ENCODE assay signal across 8 cellular contexts in the genomic region with DNA sequence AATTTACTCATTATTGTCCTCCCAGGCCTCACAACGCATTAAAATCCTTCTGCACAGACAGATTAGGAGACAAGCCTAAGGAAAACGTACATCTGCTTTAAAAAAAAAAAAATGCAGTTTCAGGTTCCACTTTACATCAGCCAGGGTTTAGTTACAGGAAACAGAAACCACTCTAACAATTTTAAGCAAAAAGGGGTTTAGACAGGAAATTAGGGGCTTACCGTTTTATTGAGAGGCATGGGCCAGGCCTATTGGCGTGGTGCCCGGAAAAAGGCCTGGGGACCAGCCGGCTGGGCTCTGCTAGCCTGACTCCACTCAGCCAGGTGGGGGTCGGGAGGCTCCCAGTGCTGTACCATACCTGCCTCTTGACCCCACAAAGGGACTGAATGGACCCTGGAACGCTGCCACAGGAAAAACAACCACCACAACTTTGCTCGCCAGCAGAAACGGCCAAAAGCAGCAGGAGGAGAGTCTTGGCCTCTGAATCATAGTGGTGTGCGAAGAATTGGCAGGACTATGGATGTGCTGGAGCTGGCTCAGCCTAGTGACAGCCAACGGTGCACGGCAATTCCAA.
A peak's percentile ranks its signal among the peaks of the same experiment; 100 is the strongest.
DNase-seq lines count a peak whose midpoint lies in the region; ATAC-seq and TF ChIP-seq lines count a peak whose summit lies in the region.

No MANE protein-coding gene starts in this region.

- TF ChIP-seq CTCF in KMS-11 (conservative IDR thresholded peaks at IDR 0.05; ENCODE audit: low read depth, low read length) (no peak), SK-N-SH (IDR thresholded peaks at IDR 0.05) (no peak), astrocyte of the spinal cord (IDR thresholded peaks at IDR 0.05; ENCODE audit: low read depth, low read length) (no peak)

- TF ChIP-seq EP300 in SK-N-SH (IDR thresholded peaks at IDR 0.05; ENCODE audit: borderline replicate concordance in 1 of 2, low read depth in 1 of 2, low read length in 1 of 2): peak; percentile 72 to 89

- DNase-seq in GM04504 (ENCODE audit: low read depth) (peak; percentile 92), SK-N-SH (peak; percentile 90), astrocyte of the spinal cord (ENCODE audit: low read depth, low spot score) (peak; percentile 99), left colon (peak; percentile 52 to 62)
- peak; percentile 37 to 52 for DNase-seq in stimulated activated CD4-positive, alpha-beta T cell treated with anti-CD3 and anti-CD28 coated beads, Interleukin-4, amount 100 ng/mL, for 4 hours
- no peak for DNase-seq in effector CD4-positive, alpha-beta T cell

- intact Hi-C loops in left colon (cut with DNase I, micrococcal nuclease): no loop called here

- peaks cover 45% of the 10 kb centered on the region for H3F3A ChIP-seq in SK-N-SH (replicated peaks; ENCODE audit: insufficient read depth)

- H3K36me3 ChIP-seq in KMS-11 (ENCODE audit: insufficient read depth) (no peaks in the 10 kb centered on the region), SK-N-SH (replicated peaks in 1 of 2; ENCODE audit: control insufficient read depth in 1 of 2, insufficient read depth in 2 of 2, low read length in 1 of 2) (no peaks in the 10 kb centered on the region)

- H3K4me2 ChIP-seq in KMS-11 (peak overlapping the region; percentile 68), SK-N-SH (peak overlapping the region; percentile 73)

- peak overlapping the region; percentile 6; the same call in 1 of the 2 replicates for H2AFZ ChIP-seq in KMS-11 (ENCODE audit: low read depth)
- peak overlapping the region; percentile 81 for H2AFZ ChIP-seq in SK-N-SH (ENCODE audit: low read depth)

- peak; percentile 65 for ATAC-seq in GM21786 (IDR thresholded peaks at IDR 0.05; ENCODE audit: unreplicated experiment)
- peak; percentile 34 for ATAC-seq in left colon

- no peaks in the 10 kb centered on the region for H3K9me2 ChIP-seq in SK-N-SH

- in situ Hi-C loops in astrocyte of the spinal cord (cut with HindIII; ENCODE audit: low sequenced_read_pairs): loop anchor here (10.0 kb wide), 1 partner anchor 127 kb away; the partner anchor contains the start of gene CHSY1

- 0 out of 2 replicates have a peak, but pooled peaks cover 6% of the 10 kb centered on the region for H3K79me2 ChIP-seq in KMS-11 (ENCODE audit: insufficient read depth, low read depth)
- H3K79me2 ChIP-seq in SK-N-SH (ENCODE audit: insufficient read depth): no peaks in the 10 kb centered on the region

- no peaks in the 10 kb centered on the region for H3K27me3 ChIP-seq in KMS-11 (ENCODE audit: insufficient read depth, low read depth)
- no peaks in the 10 kb centered on the region for H3K27me3 ChIP-seq in SK-N-SH (ENCODE audit: insufficient read depth)

- CTCF ChIA-PET in SK-N-SH (lab: Yijun Ruan, JAX): interaction anchor here (0.8 to 2.1 kb wide), 7 partner anchors 16 to 131 kb away, joined by 3 to 13 read pairs (median 4); partner anchors contain the start of gene CHSY1

- no peaks in the 10 kb centered on the region for H3K9me3 ChIP-seq in SK-N-SH

- TF ChIP-seq RAD21 in SK-N-SH (IDR thresholded peaks at IDR 0.05; ENCODE audit: low read length): no peak; the same call in 1 of the 2 replicates

- H3K4me1 ChIP-seq in KMS-11 (ENCODE audit: low read depth, poor library complexity, severe bottlenecking): peaks cover 77% of the 10 kb centered on the region
- H3K4me1 ChIP-seq in SK-N-SH (ENCODE audit: control insufficient read depth in 1 of 2, insufficient read depth in 2 of 2, low read depth in 1 of 2, low read length in 1 of 2): peaks cover 31 to 40% of the 10 kb centered on the region in 2 experiments

- H3K9ac ChIP-seq in KMS-11 (peak overlapping the region; percentile 39; the same call in 1 of the 2 replicates), SK-N-SH (peak overlapping the region; percentile 75)

- H3K27ac ChIP-seq in KMS-11 (peak overlapping the region; percentile 88), SK-N-SH (ENCODE audit: low read depth in 2 of 2, low read length in 1 of 2) (peak overlapping the region; percentile 95 to 100)

- no peak overlapping the region for H3K4me3 ChIP-seq in KMS-11 (IDR thresholded peaks at IDR 0.05; ENCODE audit: insufficient read depth, low read depth, low read length)
- H3K4me3 ChIP-seq in SK-N-SH (ENCODE audit: low read depth in 2 of 2, low read length in 1 of 2): peak overlapping the region; percentile 7 to 34; a peak in 3 of 4 replicates
- no peak overlapping the region for H3K4me3 ChIP-seq in astrocyte of the spinal cord (ENCODE audit: low read depth, low read length)

- 9% methylated on average over 11 of the region's 13 CpGs for WGBS in SK-N-SH (ENCODE audit: low lambda C conversion rate)

- H4K20me1 ChIP-seq in KMS-11 (ENCODE audit: insufficient read depth) (no peaks in the 10 kb centered on the region), SK-N-SH (ENCODE audit: insufficient read depth) (no peaks in the 10 kb centered on the region)

- POLR2A ChIA-PET in SK-N-SH (lab: Yijun Ruan, JAX): interaction anchor here (0.6 to 1.2 kb wide), 2 partner anchors 22 to 58 kb away, joined by 4 to 6 read pairs; no protein-coding TSS in a partner anchor

TF ChIP-seq in SK-N-SH, 30 proteins besides CTCF, POLR2A, EP300 and RAD21 (continues in another document):
- TF ChIP-seq MEF2A (IDR thresholded peaks at IDR 0.05; ENCODE audit: borderline replicate concordance, low read depth): no peak
- TF ChIP-seq, protein P1, sequence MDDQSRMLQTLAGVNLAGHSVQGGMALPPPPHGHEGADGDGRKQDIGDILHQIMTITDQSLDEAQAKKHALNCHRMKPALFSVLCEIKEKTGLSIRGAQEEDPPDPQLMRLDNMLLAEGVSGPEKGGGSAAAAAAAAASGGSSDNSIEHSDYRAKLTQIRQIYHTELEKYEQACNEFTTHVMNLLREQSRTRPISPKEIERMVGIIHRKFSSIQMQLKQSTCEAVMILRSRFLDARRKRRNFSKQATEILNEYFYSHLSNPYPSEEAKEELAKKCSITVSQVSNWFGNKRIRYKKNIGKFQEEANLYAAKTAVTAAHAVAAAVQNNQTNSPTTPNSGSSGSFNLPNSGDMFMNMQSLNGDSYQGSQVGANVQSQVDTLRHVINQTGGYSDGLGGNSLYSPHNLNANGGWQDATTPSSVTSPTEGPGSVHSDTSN (IDR thresholded peaks at IDR 0.05): peak; percentile 22
- peak; percentile 58 for TF ChIP-seq JUND (IDR thresholded peaks at IDR 0.05)
- peak; percentile 57; the same call in 1 of the 2 replicates for TF ChIP-seq MXI1 (IDR thresholded peaks at IDR 0.05; ENCODE audit: low read depth, low read length)
- TF ChIP-seq, protein P2, sequence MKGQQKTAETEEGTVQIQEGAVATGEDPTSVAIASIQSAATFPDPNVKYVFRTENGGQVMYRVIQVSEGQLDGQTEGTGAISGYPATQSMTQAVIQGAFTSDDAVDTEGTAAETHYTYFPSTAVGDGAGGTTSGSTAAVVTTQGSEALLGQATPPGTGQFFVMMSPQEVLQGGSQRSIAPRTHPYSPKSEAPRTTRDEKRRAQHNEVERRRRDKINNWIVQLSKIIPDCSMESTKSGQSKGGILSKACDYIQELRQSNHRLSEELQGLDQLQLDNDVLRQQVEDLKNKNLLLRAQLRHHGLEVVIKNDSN (IDR thresholded peaks at IDR 0.05; ENCODE audit: borderline replicate concordance, low read depth): 0 out of 2 replicates have a peak, but pooled peaks have one; percentile 24
- TF ChIP-seq REST (IDR thresholded peaks at IDR 0.05; ENCODE audit: low read depth, low read length): peak; percentile 5
- peak; percentile 90; the same call in 1 of the 2 replicates for TF ChIP-seq FOSL2 (IDR thresholded peaks at IDR 0.05; ENCODE audit: borderline replicate concordance, low read depth)
- TF ChIP-seq, protein P3, sequence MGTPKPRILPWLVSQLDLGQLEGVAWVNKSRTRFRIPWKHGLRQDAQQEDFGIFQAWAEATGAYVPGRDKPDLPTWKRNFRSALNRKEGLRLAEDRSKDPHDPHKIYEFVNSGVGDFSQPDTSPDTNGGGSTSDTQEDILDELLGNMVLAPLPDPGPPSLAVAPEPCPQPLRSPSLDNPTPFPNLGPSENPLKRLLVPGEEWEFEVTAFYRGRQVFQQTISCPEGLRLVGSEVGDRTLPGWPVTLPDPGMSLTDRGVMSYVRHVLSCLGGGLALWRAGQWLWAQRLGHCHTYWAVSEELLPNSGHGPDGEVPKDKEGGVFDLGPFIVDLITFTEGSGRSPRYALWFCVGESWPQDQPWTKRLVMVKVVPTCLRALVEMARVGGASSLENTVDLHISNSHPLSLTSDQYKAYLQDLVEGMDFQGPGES (IDR thresholded peaks at IDR 0.05; ENCODE audit: low read depth, low read length): no peak
- TF ChIP-seq RFX5 (IDR thresholded peaks at IDR 0.05; ENCODE audit: low read length): no peak
- no peak for TF ChIP-seq USF2 (IDR thresholded peaks at IDR 0.05; ENCODE audit: borderline replicate concordance, low read depth, low read length)

Comparison
In these comparisons a context has a peak if more than half of its experiments do, and no peak if none do; other contexts are left out.
1. H3K4me3 ChIP-seq: peak in SK-N-SH (2 of 2); none in KMS-11 (single experiment) and astrocyte of the spinal cord (single experiment).